Comparison of ENCODE assay signal across 8 cellular contexts in genomic region chr1:23657659-23658275, GRCh38. TPM values are rescaled to one million over a fixed set of nuclear protein-coding genes. Genes with fewer than 3 reads are reported as not detected.
DNase-seq lines count a peak whose midpoint lies in the region; TF ChIP-seq lines count a peak whose summit lies in the region.

No MANE protein-coding gene starts in this region.

- H3K27ac ChIP-seq in neural progenitor cell: no peak overlapping the region

- no peaks in the 10 kb centered on the region for H3K4me1 ChIP-seq in neural progenitor cell

- no peak overlapping the region for H3K4me3 ChIP-seq in epithelial cell of proximal tubule (ENCODE audit: low read depth, low read length)
- H3K4me3 ChIP-seq in neural progenitor cell: no peak overlapping the region

- H3K4me1 Mint-ChIP-seq in neural progenitor cell: no peaks in the 10 kb centered on the region

- no peaks in the 10 kb centered on the region for H3K79me2 ChIP-seq in neural progenitor cell (ENCODE audit: low read depth)

- no peaks in the 10 kb centered on the region for H3K36me3 ChIP-seq in neural progenitor cell

- H3F3A ChIP-seq in neural progenitor cell (ENCODE audit: low read depth): no peaks in the 10 kb centered on the region

- H3K36me3 Mint-ChIP-seq in neural progenitor cell: no peaks in the 10 kb centered on the region

- TF ChIP-seq CTCF in epithelial cell of proximal tubule (conservative IDR thresholded peaks at IDR 0.05; ENCODE audit: low read depth, low read length): peak; percentile 97
- peak; percentile 97 for TF ChIP-seq CTCF in neural progenitor cell (IDR thresholded peaks at IDR 0.05)

- H3K27me3 ChIP-seq in neural progenitor cell: no peaks in the 10 kb centered on the region

- DNase-seq in NCI-H1694 (lab: John Stamatoyannopoulos, UW) (peak; percentile 28), NCI-H1694 treated with DMSO at 0.1 percent for 48 hours (lab: John Stamatoyannopoulos, UW) (no peak), LoVo (ENCODE audit: low spot score) (peak; percentile 44), epithelial cell of proximal tubule (ENCODE audit: low read depth) (no peak), neural progenitor cell (ENCODE audit: low spot score) (peak; percentile 86), NCI-H2029 treated with DMSO at 0.1 percent for 48 hours (lab: John Stamatoyannopoulos, UW) (no peak)
- peak; percentile 74 for DNase-seq in activated CD4-positive, alpha-beta T cell treated with anti-CD3 and anti-CD28 coated beads for 48 hours
- DNase-seq in effector CD8-positive, alpha-beta T cell (lab: John Stamatoyannopoulos, UW): no peak

- no peaks in the 10 kb centered on the region for H3K9me3 ChIP-seq in neural progenitor cell (ENCODE audit: low read depth)

- H3K4me2 ChIP-seq in neural progenitor cell: no peak overlapping the region

- H3K4me3 Mint-ChIP-seq in neural progenitor cell: no peak overlapping the region

- H2AFZ ChIP-seq in neural progenitor cell (replicated peaks): peak overlapping the region; percentile 95

- no peaks in the 10 kb centered on the region for H4K20me1 ChIP-seq in neural progenitor cell (ENCODE audit: low read depth)

- H3K27ac Mint-ChIP-seq in neural progenitor cell: peak overlapping the region; percentile 94

- no peaks in the 10 kb centered on the region for H3K27me3 Mint-ChIP-seq in neural progenitor cell (ENCODE audit: insufficient read depth, low read depth)

- no peaks in the 10 kb centered on the region for H3K9me3 Mint-ChIP-seq in neural progenitor cell

- H3K9ac ChIP-seq in neural progenitor cell: no peak overlapping the region

RNA-seq across cellular contexts. Expression of gene RPL11, which starts 33.8 kb away (rescaled TPM):
- total RNA-seq in epithelial cell of proximal tubule (1,041 and 1,407 TPM in 2 replicates), neural progenitor cell (ENCODE audit: low replicate concordance) (1,388 and 2,503 TPM in 2 replicates)

Comparison
In these comparisons a context has a peak if more than half of its experiments do, and no peak if none do; other contexts are left out.
1. DNase-seq: peak in NCI-H1694 (single experiment), LoVo (single experiment), activated CD4-positive, alpha-beta T cell treated with anti-CD3 and anti-CD28 coated beads for 48 hours (single experiment) and neural progenitor cell (single experiment); none in NCI-H1694 treated with DMSO at 0.1 percent for 48 hours (single experiment), epithelial cell of proximal tubule (single experiment), effector CD8-positive, alpha-beta T cell (single experiment) and NCI-H2029 treated with DMSO at 0.1 percent for 48 hours (single experiment).